Comparison of ENCODE assay signal across 8 cellular contexts in genomic region chr19:45059258-45059965, GRCh38. TPM values are rescaled to one million over a fixed set of nuclear protein-coding genes. Genes with fewer than 3 reads are reported as not detected.
DNase-seq lines count a peak whose midpoint lies in the region; ATAC-seq and TF ChIP-seq lines count a peak whose summit lies in the region.

No MANE protein-coding gene starts in this region.

- H3K27ac ChIP-seq in HL-60 (replicated peaks) = no peak overlapping the region
- peak overlapping the region; percentile 14 for H3K27ac ChIP-seq in OCI-LY7 (ENCODE audit: low read depth, low read length, poor library complexity, severe bottlenecking)
- H3K27ac ChIP-seq in naive thymus-derived CD4-positive, alpha-beta T cell (ENCODE audit: low read depth, low read length) = no peak overlapping the region

- H3K9me3 ChIP-seq in OCI-LY7 (ENCODE audit: low read length) = no peaks in the 10 kb centered on the region
- no peaks in the 10 kb centered on the region for H3K9me3 ChIP-seq in naive thymus-derived CD4-positive, alpha-beta T cell (ENCODE audit: control insufficient read depth in 2 of 3, low read length in 3 of 3)

- CTCF ChIA-PET in OCI-LY7 (lab: Charles Lee; ENCODE audit: unreplicated experiment) = interaction anchor here (0.6 to 1.0 kb wide), 3 partner anchors 10 to 70 kb away, joined by 3 to 4 read pairs (median 3); no protein-coding TSS in a partner anchor
- CTCF ChIA-PET in naive thymus-derived CD4-positive, alpha-beta T cell (lab: Charles Lee) = interaction anchor here (0.5 to 1.5 kb wide), 9 partner anchors 9 to 70 kb away, joined by 3 to 8 read pairs (median 4); partner anchors contain the start of gene CLASRP

- no peaks in the 10 kb centered on the region for H3K79me2 ChIP-seq in OCI-LY7 (ENCODE audit: insufficient read depth, low read depth, low read length)

- POLR2A ChIA-PET in OCI-LY7 (lab: Charles Lee) = interaction anchor here (1.3 to 1.5 kb wide), 2 partner anchors 16 to 70 kb away, joined by 3 to 4 read pairs; no protein-coding TSS in a partner anchor
- POLR2A ChIA-PET in naive thymus-derived CD4-positive, alpha-beta T cell (lab: Charles Lee) = no interaction called here

- DNase-seq in DMS153 (lab: John Stamatoyannopoulos, UW) = peak; percentile 19
- DNase-seq in HL-60 (ENCODE audit: low read depth in 1 of 2, low spot score in 1 of 2) = peak in 1 of 2 experiments; percentile 80
- peak; percentile 88 for DNase-seq in OCI-LY7 (ENCODE audit: low spot score)
- peak; percentile 76 for DNase-seq in activated T-cell treated with anti-CD3 and anti-CD28 coated beads for 24 hours (ENCODE audit: low read depth)
- no peak for DNase-seq in epithelial cell of proximal tubule (ENCODE audit: low read depth)
- peak; percentile 60 to 86 (median 75) for DNase-seq in naive thymus-derived CD4-positive, alpha-beta T cell
- peak; percentile 53 to 68 for DNase-seq in stimulated activated CD8-positive, alpha-beta memory T cell treated with anti-CD3 and anti-CD28 coated beads, Interleukin-7, amount 100 ng/mL, for 48 hours (ENCODE audit: extremely low read depth in 1 of 2, low read depth in 1 of 2)

- H3K9me3 Mint-ChIP-seq in naive thymus-derived CD4-positive, alpha-beta T cell = peaks cover 0 to 2% (median 0%) of the 10 kb centered on the region in 11 donors

- no peaks in the 10 kb centered on the region for H3K27me3 Mint-ChIP-seq in naive thymus-derived CD4-positive, alpha-beta T cell

- no peaks in the 10 kb centered on the region for H4K20me1 ChIP-seq in OCI-LY7 (ENCODE audit: insufficient read depth, low read length)

- no peak overlapping the region for H3K4me3 Mint-ChIP-seq in naive thymus-derived CD4-positive, alpha-beta T cell

- no peak overlapping the region for H3K4me2 ChIP-seq in OCI-LY7 (ENCODE audit: low read length)

- no TSS peak for BruUV-seq in OCI-LY7 (replicated peaks; lab: Mats Ljungman, UMichigan)

- TF ChIP-seq CTCF in HL-60 (IDR thresholded peaks at IDR 0.05; ENCODE audit: insufficient read depth, low read length) (peak; percentile 92), OCI-LY7 (conservative IDR thresholded peaks at IDR 0.05; ENCODE audit: low read length) (peak; percentile 96), epithelial cell of proximal tubule (conservative IDR thresholded peaks at IDR 0.05; ENCODE audit: low read depth, low read length) (peak; percentile 94)

- no peak overlapping the region for H2AFZ ChIP-seq in OCI-LY7 (ENCODE audit: low read length)

- peak; percentile 95 for ATAC-seq in naive thymus-derived CD4-positive, alpha-beta T cell
- ATAC-seq in GM18868 (IDR thresholded peaks at IDR 0.05; ENCODE audit: unreplicated experiment) = no peak

- peaks cover 97% of the 10 kb centered on the region for H3K36me3 ChIP-seq in OCI-LY7 (ENCODE audit: insufficient read depth, low read length)
- peaks cover 0 to 95% (median 38%) of the 10 kb centered on the region in 3 experiments for H3K36me3 ChIP-seq in naive thymus-derived CD4-positive, alpha-beta T cell (ENCODE audit: control insufficient read depth in 2 of 3, insufficient read depth in 3 of 3, low read length in 3 of 3)

- no peak overlapping the region for H3K4me3 ChIP-seq in HL-60 (replicated peaks; ENCODE audit: insufficient read depth, low read length)
- H3K4me3 ChIP-seq in OCI-LY7 (ENCODE audit: low read depth, low read length, poor library complexity, severe bottlenecking) = no peak overlapping the region
- H3K4me3 ChIP-seq in epithelial cell of proximal tubule (ENCODE audit: low read depth, low read length) = no peak overlapping the region
- H3K4me3 ChIP-seq in naive thymus-derived CD4-positive, alpha-beta T cell (ENCODE audit: low read length) = no peak overlapping the region

- H3K27ac Mint-ChIP-seq in naive thymus-derived CD4-positive, alpha-beta T cell = peak overlapping the region in 8 of 9 donors; percentile 16 to 90 (median 66)

- H3K4me1 ChIP-seq in OCI-LY7 (ENCODE audit: insufficient read depth, low read length, poor library complexity, severe bottlenecking) = peaks cover 31% of the 10 kb centered on the region
- H3K4me1 ChIP-seq in naive thymus-derived CD4-positive, alpha-beta T cell (ENCODE audit: control insufficient read depth in 2 of 2, insufficient read depth in 2 of 2, low read length in 2 of 2) = no peaks in the 10 kb centered on the region

- peaks cover 0 to 15% (median 3%) of the 10 kb centered on the region in 7 donors for H3K4me1 Mint-ChIP-seq in naive thymus-derived CD4-positive, alpha-beta T cell

- peaks cover 3 to 35% (median 5%) of the 10 kb centered on the region in 5 donors for H3K36me3 Mint-ChIP-seq in naive thymus-derived CD4-positive, alpha-beta T cell

- intact Hi-C loops in OCI-LY7 (cut with micrococcal nuclease; ENCODE audit: unreplicated experiment) = loop anchor here (1.0 kb wide), 2 partner anchors 42 to 70 kb away; no protein-coding TSS in a partner anchor
- intact Hi-C loops in naive thymus-derived CD4-positive, alpha-beta T cell (cut with micrococcal nuclease) = loop anchor here (1.0 kb wide), 6 partner anchors 17 to 156 kb away; partner anchors contain the start of genes CLASRP (in 1 of the 2) and ZNF296 (in 1 of the 2)

- no peaks in the 10 kb centered on the region for H3K9me2 ChIP-seq in OCI-LY7 (ENCODE audit: insufficient read depth, low read length)

- no peaks in the 10 kb centered on the region for H3K27me3 ChIP-seq in HL-60 (ENCODE audit: insufficient read depth, poor library complexity, severe bottlenecking)
- H3K27me3 ChIP-seq in naive thymus-derived CD4-positive, alpha-beta T cell (ENCODE audit: control insufficient read depth in 2 of 2, insufficient read depth in 2 of 2, low read length in 2 of 2) = no peaks in the 10 kb centered on the region

RNA-seq across cellular contexts. Expression of gene ZNF296, which starts 16.9 kb away (rescaled TPM):
- total RNA-seq in OCI-LY7 (2014; rRNA removed; shearing (Covaris generic)) = 10.6 and 13.5 TPM in 2 replicates
- 31.4 and 31.6 TPM in 2 replicates for total RNA-seq in OCI-LY7 (2022)
- 1.7 and 3.0 TPM in 2 replicates for total RNA-seq in epithelial cell of proximal tubule
- total RNA-seq in naive thymus-derived CD4-positive, alpha-beta T cell = 1 to 10 TPM in 3 of 5 experiments, under 1 TPM in 2; 0.57 to 3.6 (median 2.2) TPM
- 1 to 10 TPM; 1.1 to 1.2 TPM for polyA plus RNA-seq in naive thymus-derived CD4-positive, alpha-beta T cell

RNA-seq across cellular contexts. Expression of gene GEMIN7, which starts 19.6 kb away (rescaled TPM):
- 45.2 and 60.0 TPM in 2 replicates for total RNA-seq in OCI-LY7 (2014; rRNA removed; shearing (Covaris generic))
- 38.8 and 46.3 TPM in 2 replicates for total RNA-seq in OCI-LY7 (2022)
- total RNA-seq in epithelial cell of proximal tubule = 38.2 and 58.2 TPM in 2 replicates
- 10 to 100 TPM in 4 of 5 experiments, 1 to 10 TPM in 1; 4.9 to 31.6 (median 16.6) TPM for total RNA-seq in naive thymus-derived CD4-positive, alpha-beta T cell
- polyA plus RNA-seq in naive thymus-derived CD4-positive, alpha-beta T cell = 10 to 100 TPM; 46.3 to 65.5 TPM

RNA-seq across cellular contexts. Expression of gene CLASRP, which starts 20.6 kb away (rescaled TPM):
- total RNA-seq in OCI-LY7 (2014; rRNA removed; shearing (Covaris generic)) = 142 and 152 TPM in 2 replicates
- 166 and 181 TPM in 2 replicates for total RNA-seq in OCI-LY7 (2022)
- total RNA-seq in epithelial cell of proximal tubule = 38.8 and 58.1 TPM in 2 replicates
- total RNA-seq in naive thymus-derived CD4-positive, alpha-beta T cell = 100 to 1,000 TPM in 4 of 5 experiments, 10 to 100 TPM in 1; 94.7 to 185 (median 163) TPM
- 10 to 100 TPM in 1 of 2 donors, 1 to 10 TPM in 1; 3.6 to 10.8 TPM for polyA plus RNA-seq in naive thymus-derived CD4-positive, alpha-beta T cell

RNA-seq across cellular contexts. Expression of gene PPP1R37, which starts 33.6 kb away (rescaled TPM):
- 35.5 and 48.6 TPM in 2 replicates for total RNA-seq in OCI-LY7 (2014; rRNA removed; shearing (Covaris generic))
- total RNA-seq in OCI-LY7 (2022) (24.7 and 27.7 TPM in 2 replicates), epithelial cell of proximal tubule (42.5 and 64.0 TPM in 2 replicates)
- total RNA-seq in naive thymus-derived CD4-positive, alpha-beta T cell = 10 to 100 TPM; 20.0 to 28.3 (median 21.9) TPM
- 1 to 10 TPM; 1.4 to 1.5 TPM for polyA plus RNA-seq in naive thymus-derived CD4-positive, alpha-beta T cell

RNA-seq across cellular contexts. Expression of gene RELB, which starts 58.1 kb away (rescaled TPM):
- total RNA-seq in OCI-LY7 (2014; rRNA removed; shearing (Covaris generic)) = 36.4 and 36.9 TPM in 2 replicates
- 51.1 and 61.7 TPM in 2 replicates for total RNA-seq in OCI-LY7 (2022)
- 28.3 and 40.2 TPM in 2 replicates for total RNA-seq in epithelial cell of proximal tubule
- 10 to 100 TPM; 30.7 to 87.3 (median 71.3) TPM for total RNA-seq in naive thymus-derived CD4-positive, alpha-beta T cell
- 10 to 100 TPM; 13.4 to 14.7 TPM for polyA plus RNA-seq in naive thymus-derived CD4-positive, alpha-beta T cell
